Comparison of ENCODE assay signal across 23 cellular contexts in genomic region chr18:21404426-21404825, GRCh38.
"Had no signal": no experiment of that assay in that cellular context is flagged by ENCODE, and none has a peak within 500 bp of the region (broad histone marks: within the 10 kb centered on the region; RNA-seq: fewer than 3 reads in every experiment).

No MANE protein-coding gene starts in this region.

- H3K4me3 ChIP-seq: heart left ventricle, left ventricle myocardium inferior, lung, ovary, right atrium auricular region, right lobe of liver, skin epidermis, stomach, testis, thyroid gland, transverse colon, upper lobe of right lung had no signal

- FAIRE-seq: islet of Langerhans, urothelium cell line had no signal

- H3K9me3 ChIP-seq: heart left ventricle, left ventricle myocardium inferior, ovary, right atrium auricular region, right lobe of liver, stomach, testis, thyroid gland, transverse colon, upper lobe of right lung had no signal

- ATAC-seq: heart left ventricle; naive thymus-derived CD8-positive, alpha-beta T cell; right lobe of liver; stimulated activated naive B cell treated with anti-CD40 and anti-IgM and Interleukin-4, amounts not matched to agents 10 μg/mL and 1 μg/mL and 100 μg/mL, for 72 hours; stimulated activated naive CD8-positive, alpha-beta T cell treated with anti-CD3 and anti-CD28 coated beads, Interleukin-15, Interleukin-2, amounts not matched to agents 100 U/mL and 50 U/mL, for 24 hours; upper lobe of right lung had no signal

- H3K36me3 ChIP-seq: left ventricle myocardium inferior, ovary, right atrium auricular region, right lobe of liver, stomach, transverse colon, upper lobe of right lung had no signal

- H3K4me1 ChIP-seq: heart left ventricle, left ventricle myocardium inferior, right atrium auricular region, right lobe of liver, stomach, testis, thyroid gland, transverse colon, upper lobe of right lung had no signal

- H3K27ac ChIP-seq: heart left ventricle, left ventricle myocardium inferior, ovary, right atrium auricular region, right lobe of liver, skin epidermis, stomach, testis, thyroid gland, transverse colon, upper lobe of right lung had no signal

- DNase-seq: heart left ventricle; hypothalamus; immature natural killer cell; left ventricle myocardium inferior; naive thymus-derived CD8-positive, alpha-beta T cell; ovary; right lobe of liver; stimulated activated CD4-positive, alpha-beta T cell treated with anti-CD3 and anti-CD28 coated beads, Interleukin-12 subunit alpha, Interleukin-12 subunit beta, amount 100 ng/mL, for 4 hours; stimulated activated CD4-positive, alpha-beta T cell treated with anti-CD3 and anti-CD28 coated beads, Interleukin-15, amount 100 ng/mL, for 24 hours; stimulated activated CD4-positive, alpha-beta T cell treated with anti-CD3 and anti-CD28 coated beads, Interleukin-2, amount 100 ng/mL, for 24 hours; stimulated activated CD4-positive, alpha-beta T cell treated with anti-CD3 and anti-CD28 coated beads, Interleukin-4, amount 100 ng/mL, for 1 hour; stimulated activated naive B cell treated with anti-CD40 and anti-IgM and Interleukin-4, amounts not matched to agents 10 μg/mL and 1 μg/mL and 100 μg/mL, for 72 hours; stimulated activated naive CD8-positive, alpha-beta T cell treated with anti-CD3 and anti-CD28 coated beads, Interleukin-15, Interleukin-2, amounts not matched to agents 100 U/mL and 50 U/mL, for 24 hours; stomach; testis; thyroid gland; transverse colon; upper lobe of right lung had no signal

- H3K27me3 ChIP-seq: heart left ventricle, ovary, right atrium auricular region, right lobe of liver, stomach, testis, thyroid gland, transverse colon, upper lobe of right lung had no signal
